ENCODE assay signal across 16 cellular contexts in the genomic region with DNA sequence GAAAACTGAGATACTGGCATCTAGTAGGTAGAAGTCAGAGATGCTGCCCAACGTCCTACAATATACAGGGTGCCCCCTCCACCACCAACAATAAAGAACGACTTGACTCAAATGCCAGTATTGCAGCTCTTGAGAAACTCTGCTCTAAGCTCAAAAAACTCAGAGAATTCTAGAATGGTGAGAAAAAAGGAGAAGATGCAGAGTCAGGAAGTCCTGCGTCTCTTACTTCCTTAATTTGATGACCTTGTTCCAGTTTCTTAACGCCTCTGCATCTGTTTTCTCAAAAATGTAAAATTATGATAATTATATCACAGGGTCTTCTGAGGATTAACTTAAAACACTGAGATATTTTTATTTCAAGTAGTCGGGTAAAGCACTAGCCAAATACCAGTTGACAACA. TPM values are rescaled to one million over a fixed set of nuclear protein-coding genes. Genes with fewer than 3 reads are reported as not detected.
A peak's percentile ranks its signal among the peaks of the same experiment; 100 is the strongest.
DNase-seq lines count a peak whose midpoint lies in the region; ATAC-seq and TF ChIP-seq lines count a peak whose summit lies in the region.
"Had no signal": no experiment of that assay in that cellular context is flagged by ENCODE, and none has a peak within 500 bp of the region (broad histone marks: within the 10 kb centered on the region; RNA-seq: fewer than 3 reads in every experiment).

No MANE protein-coding gene starts in this region.

- peaks cover 28% of the 10 kb centered on the region for H3K4me1 Mint-ChIP-seq in neural crest cell

- H3K27ac ChIP-seq in DOHH2 (ENCODE audit: low read depth, low read length), result no peak overlapping the region
- no peak overlapping the region for H3K27ac ChIP-seq in Karpas-422 (ENCODE audit: low read length)
- no peak overlapping the region for H3K27ac ChIP-seq in SU-DHL-6 (ENCODE audit: low read depth, low read length)
- H3K27ac ChIP-seq: C4-2B, gastrocnemius medialis had no signal

- H3K4me2 ChIP-seq in DOHH2 (ENCODE audit: low read length), result peak overlapping the region; percentile 29
- H3K4me2 ChIP-seq in Karpas-422 (ENCODE audit: low read depth, low read length, poor library complexity, severe bottlenecking), result peak overlapping the region; percentile 16
- peak overlapping the region; percentile 4 for H3K4me2 ChIP-seq in SU-DHL-6 (ENCODE audit: low read depth, low read length, poor library complexity, severe bottlenecking)

- H3F3A ChIP-seq in DOHH2 (ENCODE audit: control insufficient read depth, insufficient read depth) (no peaks in the 10 kb centered on the region), SU-DHL-6 (ENCODE audit: insufficient read depth) (no peaks in the 10 kb centered on the region)

- H3K9me3 ChIP-seq in DOHH2 (ENCODE audit: control insufficient read depth, insufficient read depth, low read length), result peaks cover 4% of the 10 kb centered on the region; the same call in 1 of the 2 replicates
- H3K9me3 ChIP-seq in Karpas-422 (ENCODE audit: low read length), result no peaks in the 10 kb centered on the region
- H3K9me3 ChIP-seq in SU-DHL-6 (ENCODE audit: insufficient read depth, low read length), result no peaks in the 10 kb centered on the region
- H3K9me3 ChIP-seq: gastrocnemius medialis had no signal

- DNase-seq in Karpas-422, result peak; percentile 66
- no peak for DNase-seq in neural crest cell (ENCODE audit: low read depth, low spot score)
- DNase-seq in foreskin fibroblast, result no peak
- DNase-seq: activated CD4-positive, alpha-beta T cell treated with anti-CD3 and anti-CD28 coated beads, Interleukin-2, amount 50 U/mL, for 4 hours; endodermal cell; gastrocnemius medialis; GDM1; stimulated activated CD4-positive, alpha-beta T cell treated with anti-CD3 and anti-CD28 coated beads, Interleukin-2, amount 100 ng/mL, for 48 hours; stimulated activated naive CD4-positive, alpha-beta T cell; T-helper 17 cell had no signal

- no peak overlapping the region for H3K27ac Mint-ChIP-seq in neural crest cell (ENCODE audit: unreplicated experiment)
- H3K27ac Mint-ChIP-seq: endodermal cell had no signal

- H3K9me2 ChIP-seq in DOHH2 (replicated peaks; ENCODE audit: control insufficient read depth, low read length) (no peaks in the 10 kb centered on the region), Karpas-422 (replicated peaks; ENCODE audit: insufficient read depth, low read length) (no peaks in the 10 kb centered on the region; the same call in 1 of the 2 replicates), SU-DHL-6 (replicated peaks; ENCODE audit: insufficient read depth, low read length) (no peaks in the 10 kb centered on the region)

- H3K36me3 Mint-ChIP-seq in neural crest cell (ENCODE audit: low read depth), result peaks cover 7% of the 10 kb centered on the region

- H3K9ac ChIP-seq in Karpas-422 (ENCODE audit: low read length), result no peak overlapping the region
- no peak overlapping the region for H3K9ac ChIP-seq in SU-DHL-6 (ENCODE audit: low read length)

- peaks cover 13% of the 10 kb centered on the region for H3K27me3 Mint-ChIP-seq in neural crest cell (ENCODE audit: low read depth)
- H3K27me3 Mint-ChIP-seq: T-helper 17 cell had no signal

- H3K79me2 ChIP-seq in DOHH2 (ENCODE audit: control insufficient read depth, low read length) (peaks cover 32% of the 10 kb centered on the region), Karpas-422 (ENCODE audit: low read length) (peaks cover 21% of the 10 kb centered on the region), SU-DHL-6 (ENCODE audit: insufficient read depth, low read length) (peaks cover 20% of the 10 kb centered on the region)

- TF ChIP-seq CTCF in DOHH2 (IDR thresholded peaks at IDR 0.05; ENCODE audit: low read depth, low read length, poor library complexity, severe bottlenecking) (no peak), SU-DHL-6 (IDR thresholded peaks at IDR 0.05; ENCODE audit: insufficient read depth, low read length, poor library complexity, severe bottlenecking) (no peak), neural crest cell (conservative IDR thresholded peaks at IDR 0.05) (no peak), foreskin fibroblast (IDR thresholded peaks at IDR 0.05; ENCODE audit: low read depth, low read length) (no peak)

- ATAC-seq in GM19035 (IDR thresholded peaks at IDR 0.05; ENCODE audit: unreplicated experiment) (no peak), GM18867 (IDR thresholded peaks at IDR 0.05; ENCODE audit: unreplicated experiment) (no peak), GM18861 (IDR thresholded peaks at IDR 0.05; ENCODE audit: unreplicated experiment) (no peak)
- ATAC-seq: gastrocnemius medialis, T-helper 17 cell had no signal

- H2AFZ ChIP-seq in Karpas-422 (ENCODE audit: low read length) (peak overlapping the region; percentile 48; the same call in 1 of the 2 replicates), SU-DHL-6 (ENCODE audit: low read depth, low read length, severe bottlenecking) (peak overlapping the region; percentile 90)

- H3K36me3 ChIP-seq in DOHH2 (ENCODE audit: control insufficient read depth, low read length), result peaks cover 28% of the 10 kb centered on the region
- peaks cover 11% of the 10 kb centered on the region; the same call in 1 of the 2 replicates for H3K36me3 ChIP-seq in Karpas-422 (ENCODE audit: insufficient read depth, low read length)
- peaks cover 8% of the 10 kb centered on the region; the same call in 1 of the 2 replicates for H3K36me3 ChIP-seq in SU-DHL-6 (ENCODE audit: low read length)

- H3K4me3 ChIP-seq in DOHH2 (ENCODE audit: low read length) (peak overlapping the region; percentile 8; the same call in 1 of the 2 replicates), Karpas-422 (ENCODE audit: low read length) (no peak overlapping the region), SU-DHL-6 (ENCODE audit: insufficient read depth, low read length, poor library complexity, severe bottlenecking) (no peak overlapping the region), foreskin fibroblast (ENCODE audit: low read depth in 1 of 2, low read length in 2 of 2) (no peak overlapping the region)
- H3K4me3 ChIP-seq: gastrocnemius medialis had no signal

- peak overlapping the region; percentile 36 for H3K4me3 Mint-ChIP-seq in neural crest cell
- H3K4me3 Mint-ChIP-seq: endodermal cell, T-helper 17 cell had no signal

- H3K27me3 ChIP-seq in DOHH2 (ENCODE audit: control insufficient read depth, low read length) (no peaks in the 10 kb centered on the region), Karpas-422 (ENCODE audit: low read length) (no peaks in the 10 kb centered on the region), SU-DHL-6 (ENCODE audit: low read length) (no peaks in the 10 kb centered on the region)
- H3K27me3 ChIP-seq: gastrocnemius medialis had no signal

- H4K20me1 ChIP-seq in DOHH2 (ENCODE audit: control insufficient read depth, insufficient read depth, low read depth, low read length), result peaks cover 9% of the 10 kb centered on the region; the same call in 1 of the 2 replicates
- H4K20me1 ChIP-seq in Karpas-422 (ENCODE audit: insufficient read depth, low read depth, low read length), result peaks cover 11% of the 10 kb centered on the region
- H4K20me1 ChIP-seq in SU-DHL-6 (ENCODE audit: low read depth, low read length), result no peaks in the 10 kb centered on the region

- H3K4me1 ChIP-seq in DOHH2 (ENCODE audit: control insufficient read depth, low read length), result peaks cover 27% of the 10 kb centered on the region
- H3K4me1 ChIP-seq in Karpas-422 (ENCODE audit: low read length), result peaks cover 19% of the 10 kb centered on the region

- peaks cover 4% of the 10 kb centered on the region for H3K9me3 Mint-ChIP-seq in neural crest cell
- H3K9me3 Mint-ChIP-seq: endodermal cell had no signal

RNA-seq across cellular contexts. Expression of gene HSBP1, which starts 1.7 kb away (rescaled TPM):
- 74.8 and 126 TPM in 2 replicates for total RNA-seq in Karpas-422 (2014; rRNA removed; shearing (Covaris generic); ENCODE audit: low replicate concordance)
- total RNA-seq in neural crest cell, result 237 and 241 TPM in 2 replicates
